In genomic region chr22:42673898-42674390, GRCh38 we compare ENCODE assay signal across 13 cellular contexts. TPM values are rescaled to one million over a fixed set of nuclear protein-coding genes. Genes with fewer than 3 reads are reported as not detected.
DNase-seq lines count a peak whose midpoint lies in the region; ATAC-seq and TF ChIP-seq lines count a peak whose summit lies in the region.
"Had no signal": no experiment of that assay in that cellular context is flagged by ENCODE, and none has a peak within 500 bp of the region (broad histone marks: within the 10 kb centered on the region; RNA-seq: fewer than 3 reads in every experiment).

No MANE protein-coding gene starts in this region.

- CTCF ChIA-PET in RWPE1 (lab: Yijun Ruan, JAX), result no interaction called here

- no peak overlapping the region for H2AFZ ChIP-seq in osteoblast (ENCODE audit: low read length)

- no peaks in the 10 kb centered on the region for H3K79me2 ChIP-seq in osteoblast (ENCODE audit: insufficient read depth, low read length)

- DNase-seq in DMS53 (lab: John Stamatoyannopoulos, UW) (peak; percentile 72), RWPE1 (ENCODE audit: low spot score) (no peak), fibroblast of peridontal ligament (ENCODE audit: extremely low read depth) (peak; percentile 72), osteoblast (ENCODE audit: insufficient read length, low spot score, missing footprints) (peak; percentile 36), lower leg skin (ENCODE audit: low spot score in 2 of 2) (no peak), H4 (ENCODE audit: low spot score) (no peak), NCI-H2107 treated with DMSO at 0.1 percent for 48 hours (lab: John Stamatoyannopoulos, UW; ENCODE audit: unreplicated experiment) (no peak)
- DNase-seq: activated naive CD4-positive, alpha-beta T cell treated with anti-CD3 and anti-CD28 coated beads, Interleukin-2, amount 10 ng/mL, durations not matched to agents 7 days and 5 days; Caco-2; NCI-H2227 treated with DMSO at 0.1 percent for 48 hours; stomach had no signal

- WGBS in lower leg skin, 2 donors, result 23 to 36% methylated on average over 2 of the region's 2 CpGs

- ATAC-seq in HG03565 (IDR thresholded peaks at IDR 0.05; ENCODE audit: unreplicated experiment), result no peak

- intact Hi-C loops in lower leg skin (cut with DNase I; ENCODE audit: low total_unique reads), result no loop called here

- no peak overlapping the region for H3K4me2 ChIP-seq in osteoblast (ENCODE audit: insufficient read depth, low read length)

- H3K9me3 ChIP-seq in osteoblast (ENCODE audit: low read depth, low read length), result peaks cover 2% of the 10 kb centered on the region

- TF ChIP-seq POLR2A in lower leg skin (IDR thresholded peaks at IDR 0.05), result no peak

- H3K27me3 ChIP-seq in osteoblast (ENCODE audit: insufficient read depth, low read length), result no peaks in the 10 kb centered on the region
- H3K27me3 ChIP-seq: stomach had no signal

- H3K4me3 ChIP-seq in osteoblast (ENCODE audit: insufficient read depth, low read length) (no peak overlapping the region), lower leg skin (ENCODE audit: low read depth, poor library complexity, severe bottlenecking) (no peak overlapping the region)
- H3K4me3 ChIP-seq: SK-N-MC, stomach had no signal

- H3K36me3 ChIP-seq in osteoblast (ENCODE audit: insufficient read depth, low read length), result no peaks in the 10 kb centered on the region
- H3K36me3 ChIP-seq: stomach had no signal

- POLR2A ChIA-PET in RWPE1 (lab: Yijun Ruan, JAX; ENCODE audit: low non-redundant PET), result no interaction called here

- TF ChIP-seq CTCF in RWPE1 (conservative IDR thresholded peaks at IDR 0.05; ENCODE audit: low read depth) (no peak), osteoblast (IDR thresholded peaks at IDR 0.05; ENCODE audit: extremely low read depth, low read depth, low read length) (no peak), lower leg skin (IDR thresholded peaks at IDR 0.05) (no peak)

- H3K27ac ChIP-seq in RWPE1 (peak overlapping the region; percentile 69), osteoblast (ENCODE audit: low read depth, low read length) (no peak overlapping the region)
- H3K27ac ChIP-seq: SK-N-MC had no signal

- H3K4me1 ChIP-seq in osteoblast (ENCODE audit: insufficient read depth, low read length), result peaks cover 16% of the 10 kb centered on the region
- H3K4me1 ChIP-seq: Caco-2 had no signal

- no peaks in the 10 kb centered on the region for H4K20me1 ChIP-seq in osteoblast (ENCODE audit: insufficient read depth, low read length)

RNA-seq across cellular contexts. Expression of gene CYB5R3, which starts 24.8 kb away (rescaled TPM):
- total RNA-seq in osteoblast, result 84.3 and 86.9 TPM in 2 replicates
- 100 to 1,000 TPM; 122 to 182 (median 152) TPM for total RNA-seq in lower leg skin
- total RNA-seq in H4 (2014; rRNA removed; shearing (Covaris generic)), result 44.0 and 48.4 TPM in 2 replicates

RNA-seq across cellular contexts. Expression of gene ATP5MGL, which starts 33.5 kb away (rescaled TPM):
- total RNA-seq in osteoblast (0.72 and 1.2 TPM in 2 replicates), lower leg skin (under 1 TPM in 1 of 4 donors, not detected in 3; 0.94 TPM)
- total RNA-seq in H4 (2014; rRNA removed; shearing (Covaris generic)), result not detected in 2 replicates

RNA-seq across cellular contexts. Expression of gene A4GALT, which starts 46.7 kb away (rescaled TPM):
- total RNA-seq in osteoblast (19.9 and 24.2 TPM in 2 replicates), lower leg skin (10 to 100 TPM in 2 of 4 donors, 1 to 10 TPM in 2; 4.5 to 20.1 (median 10.9) TPM)
- 0.48 and 2.2 TPM in 2 replicates for total RNA-seq in H4 (2014; rRNA removed; shearing (Covaris generic))

RNA-seq across cellular contexts. Expression of gene POLDIP3, which starts 59.3 kb away (rescaled TPM):
- total RNA-seq in osteoblast, result 21.2 and 22.4 TPM in 2 replicates
- 10 to 100 TPM; 29.6 to 41.8 (median 40.8) TPM for total RNA-seq in lower leg skin
- total RNA-seq in H4 (2014; rRNA removed; shearing (Covaris generic)), result 20.2 and 27.8 TPM in 2 replicates

Comparison
In these comparisons a context has a peak if more than half of its experiments do, and no peak if none do; other contexts are left out.
1. DNase-seq: peak in DMS53 (single experiment), fibroblast of peridontal ligament (single experiment) and osteoblast (single experiment); none in RWPE1 (single experiment), lower leg skin (0 of 2), H4 (single experiment) and NCI-H2107 treated with DMSO at 0.1 percent for 48 hours (single experiment).